Comparison of ENCODE assay signal across 13 cellular contexts in genomic region chr9:4306066-4306787, GRCh38. TPM values are rescaled to one million over a fixed set of nuclear protein-coding genes. Genes with fewer than 3 reads are reported as not detected.
DNase-seq lines count a peak whose midpoint lies in the region; ATAC-seq and TF ChIP-seq lines count a peak whose summit lies in the region.
"Had no signal": no experiment of that assay in that cellular context is flagged by ENCODE, and none has a peak within 500 bp of the region (broad histone marks: within the 10 kb centered on the region; RNA-seq: fewer than 3 reads in every experiment).

No MANE protein-coding gene starts in this region.

- H3K27ac Mint-ChIP-seq in activated naive CD4-positive, alpha-beta T cell treated with anti-CD3 and anti-CD28 coated beads, Interleukin-2, amount 50 U/mL, for 72 hours, result peak overlapping the region; percentile 84 to 93
- H3K27ac Mint-ChIP-seq: CD8-positive, alpha-beta T cell had no signal

- peak; percentile 48 for DNase-seq in AG08395 (ENCODE audit: low spot score)
- peak in 1 of 2 donors; percentile 57 for DNase-seq in activated naive CD4-positive, alpha-beta T cell treated with anti-CD3 and anti-CD28 coated beads, Interleukin-2, amount 50 U/mL, for 72 hours (ENCODE audit: low spot score in 2 of 2)
- DNase-seq in lower lobe of right lung, result no peak
- no peak for DNase-seq in sciatic nerve (ENCODE audit: low spot score)
- DNase-seq in GM13977 (ENCODE audit: low spot score), result no peak
- DNase-seq in AML-193 (lab: John Stamatoyannopoulos, UW), result no peak
- DNase-seq: anterior cingulate cortex; CD8-positive, alpha-beta T cell; esophagus squamous epithelium; islet precursor cell; NCI-H2029 had no signal

- intact Hi-C loops in lower lobe of right lung (cut with DNase I) (no loop called here), sciatic nerve (cut with DNase I) (no loop called here)

- peaks cover 11% of the 10 kb centered on the region for H3K4me1 ChIP-seq in lower lobe of right lung

- H3K9me3 ChIP-seq in lower lobe of right lung, result no peaks in the 10 kb centered on the region
- H3K9me3 ChIP-seq: esophagus squamous epithelium had no signal

- H3K36me3 ChIP-seq in lower lobe of right lung, result no peaks in the 10 kb centered on the region
- H3K36me3 ChIP-seq: esophagus squamous epithelium had no signal

- no peaks in the 10 kb centered on the region for H3K27me3 ChIP-seq in lower lobe of right lung (ENCODE audit: low read depth)

- no peak overlapping the region for H3K27ac ChIP-seq in lower lobe of right lung
- H3K27ac ChIP-seq: esophagus squamous epithelium had no signal

- in situ Hi-C loops in GM13977 (cut with MboI; ENCODE audit: low pct_unique_long_range_greater_than_20kb, low sequenced_read_pairs, unreplicated experiment), result no loop called here

- TF ChIP-seq CTCF in lower lobe of right lung (IDR thresholded peaks at IDR 0.05) (no peak), GM13977 (IDR thresholded peaks at IDR 0.05; ENCODE audit: extremely low read depth, insufficient read depth, missing control alignments) (no peak)

- no peak overlapping the region for H3K4me3 ChIP-seq in lower lobe of right lung
- H3K4me3 ChIP-seq: esophagus squamous epithelium had no signal

- ATAC-seq in HG02885 (IDR thresholded peaks at IDR 0.05; ENCODE audit: poor library complexity, unreplicated experiment), result peak; percentile 52
- peak; percentile 75 to 82 for ATAC-seq in activated naive CD4-positive, alpha-beta T cell treated with anti-CD3 and anti-CD28 coated beads, Interleukin-2, amount 50 U/mL, for 72 hours
- peak; percentile 44 to 53 for ATAC-seq in lower lobe of right lung
- no peak for ATAC-seq in GM21515 (IDR thresholded peaks at IDR 0.05; ENCODE audit: unreplicated experiment)
- no peak for ATAC-seq in sciatic nerve
- ATAC-seq: CD8-positive, alpha-beta T cell had no signal

- no peaks in the 10 kb centered on the region for H3K36me3 Mint-ChIP-seq in activated naive CD4-positive, alpha-beta T cell treated with anti-CD3 and anti-CD28 coated beads, Interleukin-2, amount 50 U/mL, for 72 hours
- H3K36me3 Mint-ChIP-seq: CD8-positive, alpha-beta T cell had no signal

- H3K9me3 Mint-ChIP-seq in activated naive CD4-positive, alpha-beta T cell treated with anti-CD3 and anti-CD28 coated beads, Interleukin-2, amount 50 U/mL, for 72 hours, result no peaks in the 10 kb centered on the region
- H3K9me3 Mint-ChIP-seq: CD8-positive, alpha-beta T cell had no signal

RNA-seq across cellular contexts. Expression of gene GLIS3, which starts 6.4 kb away (rescaled TPM):
- total RNA-seq in activated naive CD4-positive, alpha-beta T cell treated with anti-CD3 and anti-CD28 coated beads, Interleukin-2, amount 50 U/mL, for 72 hours, result 1 to 10 TPM; 2.2 to 6.4 TPM
- total RNA-seq in lower lobe of right lung (22.7 TPM), sciatic nerve (20.8 TPM)

Comparison
In these comparisons a context has a peak if more than half of its experiments do, and no peak if none do; other contexts are left out.
1. ATAC-seq: peak in HG02885 (single experiment), activated naive CD4-positive, alpha-beta T cell treated with anti-CD3 and anti-CD28 coated beads, Interleukin-2, amount 50 U/mL, for 72 hours (2 of 2) and lower lobe of right lung (2 of 2); none in GM21515 (single experiment) and sciatic nerve (single experiment).